20 cellular contexts compared by ENCODE assay signal in the genomic region with DNA sequence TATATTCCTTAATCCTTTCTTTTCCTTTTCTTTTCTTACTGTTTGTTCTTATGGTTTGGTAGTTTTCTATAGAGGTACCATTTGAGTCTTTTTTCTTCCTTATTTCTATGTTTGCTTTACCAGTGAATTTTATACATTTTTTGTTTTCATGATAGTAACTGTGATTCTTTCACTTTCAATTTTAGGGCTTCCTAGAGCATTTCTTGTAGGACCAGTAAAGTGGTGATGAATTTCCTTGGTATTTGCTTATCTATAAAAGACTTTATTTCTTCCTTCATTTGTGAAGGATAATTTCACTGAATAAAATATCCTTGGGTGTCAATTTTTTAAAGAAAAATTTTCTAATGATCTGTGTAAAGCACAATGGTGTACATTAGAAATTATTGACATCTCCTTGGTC.
DNase-seq lines count a peak whose midpoint lies in the region; ATAC-seq, FAIRE-seq and TF ChIP-seq lines count a peak whose summit lies in the region.
"Had no signal": no experiment of that assay in that cellular context is flagged by ENCODE, and none has a peak within 500 bp of the region (broad histone marks: within the 10 kb centered on the region; RNA-seq: fewer than 3 reads in every experiment).

No MANE protein-coding gene starts in this region.

- H3K4me3 ChIP-seq in adipocyte (ENCODE audit: low read length) = no peak overlapping the region
- no peak overlapping the region for H3K4me3 ChIP-seq in fibroblast of pulmonary artery (replicated peaks; ENCODE audit: low read depth, low read length)
- H3K4me3 ChIP-seq: GM12878, GM23338 had no signal

- no peak for DNase-seq in HFFc6
- peak; percentile 33 for DNase-seq in adipocyte (ENCODE audit: low read depth)
- peak; percentile 24 for DNase-seq in fibroblast of pulmonary artery (ENCODE audit: low read depth)
- no peak for DNase-seq in urothelium cell line (ENCODE audit: low spot score)
- no peak for DNase-seq in NCI-H526 treated with DMSO at 0.1 percent for 48 hours (lab: John Stamatoyannopoulos, UW)
- no peak for DNase-seq in posterior vena cava (ENCODE audit: low spot score)
- DNase-seq: CD4-positive, alpha-beta memory T cell; DMS79; Karpas-422; NCI-H1105; NCI-H187; NCI-H446; NCI-H748 treated with DMSO at 0.1 percent for 48 hours; PC-3 had no signal

- ATAC-seq in HG03520 (IDR thresholded peaks at IDR 0.05; ENCODE audit: unreplicated experiment) = no peak
- ATAC-seq: GM12878, GM23338, HCT116, PC-3 had no signal

- peaks cover 1% of the 10 kb centered on the region; the same call in 1 of the 2 replicates for H3K27me3 Mint-ChIP-seq in HFFc6 (ENCODE audit: insufficient read depth)
- H3K27me3 Mint-ChIP-seq: CD4-positive, alpha-beta memory T cell had no signal

- H3K4me3 Mint-ChIP-seq in HFFc6 = peak overlapping the region; percentile 4; the same call in 1 of the 2 replicates
- H3K4me3 Mint-ChIP-seq: CD4-positive, alpha-beta memory T cell; GM23338 had no signal

- H3K4me1 Mint-ChIP-seq in HFFc6 (ENCODE audit: low read depth) = no peaks in the 10 kb centered on the region
- H3K4me1 Mint-ChIP-seq: CD4-positive, alpha-beta memory T cell; GM23338 had no signal

- H3K27ac Mint-ChIP-seq in HFFc6 = no peak overlapping the region
- H3K27ac Mint-ChIP-seq: GM23338 had no signal

- no peak for FAIRE-seq in urothelium cell line (lab: Jason Lieb, UNC)
- FAIRE-seq: G401.6, GM12878, GM18507 had no signal

- H3K9ac ChIP-seq in adipocyte (ENCODE audit: low read length) = no peak overlapping the region

- H3K27me3 ChIP-seq in adipocyte (replicated peaks; ENCODE audit: control insufficient read depth, insufficient read depth, low read length) = no peaks in the 10 kb centered on the region

- no peaks in the 10 kb centered on the region for H3K4me1 ChIP-seq in adipocyte (ENCODE audit: control insufficient read depth, insufficient read depth, low read length)

- H3K36me3 ChIP-seq in adipocyte (ENCODE audit: control insufficient read depth, insufficient read depth, low read length, severe bottlenecking) = no peaks in the 10 kb centered on the region

- intact Hi-C loops in posterior vena cava (cut with DNase I) = no loop called here

- no peak for TF ChIP-seq CTCF in HFFc6 (IDR thresholded peaks at IDR 0.05)
- no peak for TF ChIP-seq CTCF in fibroblast of pulmonary artery (IDR thresholded peaks at IDR 0.05; ENCODE audit: low read length, missing control alignments)

- no peaks in the 10 kb centered on the region for H3K9me3 ChIP-seq in adipocyte (ENCODE audit: control insufficient read depth, low read length)

- no peaks in the 10 kb centered on the region for H3K9me3 Mint-ChIP-seq in HFFc6
- H3K9me3 Mint-ChIP-seq: GM23338 had no signal

- no peaks in the 10 kb centered on the region for H3K36me3 Mint-ChIP-seq in HFFc6 (ENCODE audit: low read depth)
- H3K36me3 Mint-ChIP-seq: CD4-positive, alpha-beta memory T cell had no signal

Comparison
In these comparisons a context has a peak if more than half of its experiments do, and no peak if none do; other contexts are left out.
1. DNase-seq: peak in adipocyte (single experiment) and fibroblast of pulmonary artery (single experiment); none in HFFc6 (single experiment), urothelium cell line (single experiment), NCI-H526 treated with DMSO at 0.1 percent for 48 hours (single experiment) and posterior vena cava (single experiment).